8 cellular contexts compared by ENCODE assay signal in the genomic region with DNA sequence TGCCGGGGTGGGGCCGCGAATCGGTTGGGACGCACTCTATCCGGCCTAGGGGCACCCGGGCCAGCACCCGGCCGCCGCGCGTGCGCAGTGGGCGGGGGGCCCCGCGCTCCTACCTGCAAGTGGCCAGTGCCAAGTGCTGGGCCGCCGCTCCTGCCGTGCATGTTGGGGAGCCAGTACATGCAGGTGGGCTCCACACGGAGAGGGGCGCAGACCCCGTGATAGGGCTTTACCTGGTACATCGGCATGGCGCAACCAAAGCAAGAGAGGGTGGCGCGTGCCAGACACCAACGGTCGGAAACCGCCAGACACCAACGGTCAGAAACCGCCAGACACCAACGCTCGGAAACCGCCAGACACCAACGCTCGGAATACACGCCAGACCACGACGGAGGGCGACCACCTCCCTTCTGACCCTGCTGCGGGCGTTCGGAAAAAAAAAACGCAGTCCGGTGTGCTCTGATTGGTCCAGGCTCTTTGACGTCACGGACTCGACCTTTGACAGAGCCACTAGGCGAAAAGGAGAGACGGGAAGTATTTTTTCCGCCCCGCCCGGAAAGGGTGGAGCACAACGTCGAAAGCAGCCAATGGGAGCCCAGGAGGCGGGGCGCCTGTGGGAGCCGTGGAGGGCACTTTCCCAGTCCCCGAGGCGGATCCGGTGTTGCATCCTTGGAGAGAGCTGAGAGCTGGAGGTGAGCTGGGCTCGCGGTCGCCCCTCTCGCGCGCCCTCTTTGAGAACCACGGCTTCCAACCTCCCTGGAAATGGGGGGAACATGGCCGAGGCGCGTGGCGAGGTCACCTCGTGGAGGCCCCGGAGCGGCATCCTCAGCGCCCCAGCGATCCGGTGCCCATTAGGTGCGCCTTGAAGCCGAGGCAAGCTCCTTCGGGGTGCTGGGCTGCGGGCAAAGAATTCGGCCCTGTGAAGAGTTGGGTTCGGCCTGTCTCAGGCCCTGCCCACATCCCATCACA. TPM values are rescaled to one million over a fixed set of nuclear protein-coding genes. Genes with fewer than 3 reads are reported as not detected.
DNase-seq lines count a peak whose midpoint lies in the region; ATAC-seq and TF ChIP-seq lines count a peak whose summit lies in the region.
"Not testable (repeated sequence)": the region's sequence is repeated elsewhere in the genome, so short reads cannot be mapped to it uniquely, and the experiment has no call there.

No MANE protein-coding gene starts in this region.

- H3K4me1 Mint-ChIP-seq in activated T-cell treated with anti-CD3 and anti-CD28 coated beads, Interleukin-2, amount 50 U/mL, for 24 hours (ENCODE audit: low read depth) = not testable (repeated sequence)

- H3K9me3 ChIP-seq in Peyer's patch; mononuclear cell (ENCODE audit: low read depth, low read length): not testable (repeated sequence)

- not testable (repeated sequence) for H3K27me3 ChIP-seq in Peyer's patch; mononuclear cell (ENCODE audit: insufficient read depth, low read length)

- H3K4me3 Mint-ChIP-seq in activated T-cell treated with anti-CD3 and anti-CD28 coated beads, Interleukin-2, amount 50 U/mL, for 24 hours = peak overlapping the region; percentile 86

- H3K27ac ChIP-seq in Peyer's patch = peak overlapping the region; percentile 80 to 90 (median 86)

- H3K36me3 Mint-ChIP-seq in activated T-cell treated with anti-CD3 and anti-CD28 coated beads, Interleukin-2, amount 50 U/mL, for 24 hours (ENCODE audit: low read depth) = not testable (repeated sequence)

- H3K27me3 Mint-ChIP-seq in activated T-cell treated with anti-CD3 and anti-CD28 coated beads, Interleukin-2, amount 50 U/mL, for 24 hours = not testable (repeated sequence)

- TF ChIP-seq CTCF in LNCaP clone FGC (IDR thresholded peaks at IDR 0.05; ENCODE audit: control insufficient read depth, extremely low read depth, insufficient read depth); Peyer's patch (IDR thresholded peaks at IDR 0.05); epithelial cell of proximal tubule (conservative IDR thresholded peaks at IDR 0.05; ENCODE audit: low read depth, low read length): not testable (repeated sequence)

- ATAC-seq in GM21786 (IDR thresholded peaks at IDR 0.05; ENCODE audit: unreplicated experiment) = peak; percentile 68

- not testable (repeated sequence) for H3K4me1 ChIP-seq in Peyer's patch; mononuclear cell (ENCODE audit: insufficient read depth, low read length)

- TF ChIP-seq POLR2A in Peyer's patch (IDR thresholded peaks at IDR 0.05) = peak; percentile 16 to 79

- H3K4me3 ChIP-seq in LNCaP clone FGC (ENCODE audit: low read depth, low read length) = peak overlapping the region; percentile 58
- peak overlapping the region; percentile 51 to 76 (median 61) for H3K4me3 ChIP-seq in Peyer's patch
- peak overlapping the region; percentile 50 for H3K4me3 ChIP-seq in epithelial cell of proximal tubule (ENCODE audit: low read depth, low read length)
- H3K4me3 ChIP-seq in mononuclear cell (ENCODE audit: low read length) = peak overlapping the region; percentile 53

- H3K36me3 ChIP-seq in Peyer's patch = not testable (repeated sequence)

- H3K9me3 Mint-ChIP-seq in activated T-cell treated with anti-CD3 and anti-CD28 coated beads, Interleukin-2, amount 50 U/mL, for 24 hours = not testable (repeated sequence)

- H3K27ac Mint-ChIP-seq in activated T-cell treated with anti-CD3 and anti-CD28 coated beads, Interleukin-2, amount 50 U/mL, for 24 hours = peak overlapping the region; percentile 88

- DNase-seq in CMK (ENCODE audit: low read depth) = peak; percentile 57
- peak; percentile 19 for DNase-seq in LNCaP clone FGC (ENCODE audit: low read depth)
- peak; percentile 83 to 94 (median 84) for DNase-seq in Peyer's patch
- peak; percentile 87 for DNase-seq in activated T-cell treated with anti-CD3 and anti-CD28 coated beads, Interleukin-2, amount 50 U/mL, for 24 hours
- DNase-seq in epithelial cell of proximal tubule (ENCODE audit: low read depth) = not testable (repeated sequence)
- peak; percentile 41 for DNase-seq in stimulated activated CD8-positive, alpha-beta memory T cell treated with anti-CD3 and anti-CD28 coated beads, Interleukin-12 subunit alpha, Interleukin-12 subunit beta, amount 100 ng/mL, for 24 hours (ENCODE audit: extremely low read depth)

RNA-seq across cellular contexts. Expression of gene GTF2IRD2, which starts 39.0 kb away (rescaled TPM):
- total RNA-seq in Peyer's patch (10 to 100 TPM; 14.9 to 46.2 (median 24.2) TPM), epithelial cell of proximal tubule (2.8 and 3.8 TPM in 2 replicates), mononuclear cell (7.1 TPM)
